Comparison of ENCODE assay signal across 13 cellular contexts in the genomic region with DNA sequence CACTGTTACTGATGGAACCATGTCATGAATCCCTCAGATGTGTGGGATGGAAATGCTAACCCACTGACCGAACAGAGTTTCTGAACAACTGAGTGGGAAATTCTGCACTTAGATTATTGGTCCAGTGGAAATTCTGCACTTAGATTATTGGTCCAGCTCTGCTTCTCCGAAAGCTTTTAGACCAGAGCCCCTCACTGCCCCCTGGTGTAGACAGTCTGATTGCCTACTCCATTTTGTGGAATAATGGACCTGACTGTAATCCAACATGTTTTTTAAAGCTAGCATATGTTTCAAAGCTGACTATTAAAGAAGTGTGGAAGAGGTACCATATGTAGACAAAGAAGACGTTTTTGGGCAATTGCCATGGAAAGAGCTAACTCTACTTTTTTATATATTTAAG. TPM values are rescaled to one million over a fixed set of nuclear protein-coding genes. Genes with fewer than 3 reads are reported as not detected.
DNase-seq lines count a peak whose midpoint lies in the region; ATAC-seq, FAIRE-seq and TF ChIP-seq lines count a peak whose summit lies in the region.
"Had no signal": no experiment of that assay in that cellular context is flagged by ENCODE, and none has a peak within 500 bp of the region (broad histone marks: within the 10 kb centered on the region; RNA-seq: fewer than 3 reads in every experiment).

No MANE protein-coding gene starts in this region.

- intact Hi-C loops in activated T-helper 1 cell treated with anti-CD3 and anti-CD28 coated beads, Interleukin-12 subunit alpha, Interleukin-12 subunit beta, Interleukin-2, Interleukin-4 antibody, amounts not matched to agents 30 ng/mL and 10 ng/mL and 1 ng/mL, durations not matched to agents 14 hours and 24 hours and 36 hours (cut with micrococcal nuclease) = no loop called here

- H3K9me3 Mint-ChIP-seq in WTC11 (no peaks in the 10 kb centered on the region), immature natural killer cell (no peaks in the 10 kb centered on the region)
- H3K9me3 Mint-ChIP-seq in activated T-helper 1 cell treated with anti-CD3 and anti-CD28 coated beads, Interleukin-12 subunit alpha, Interleukin-12 subunit beta, Interleukin-2, Interleukin-4 antibody, amounts not matched to agents 30 ng/mL and 10 ng/mL and 1 ng/mL, durations not matched to agents 14 hours and 24 hours and 36 hours = no peaks in the 10 kb centered on the region

- no peaks in the 10 kb centered on the region for H3K9me3 ChIP-seq in HAP-1
- H3K9me3 ChIP-seq: esophagus squamous epithelium, SJCRH30, testis had no signal

- CTCF ChIA-PET in WTC11 (lab: Charles Lee) = interaction anchor here (0.6 to 1.7 kb wide), 17 partner anchors 9 to 377 kb away, joined by 3 to 10 read pairs (median 3); no protein-coding TSS in a partner anchor

- no peak overlapping the region for H3K4me3 ChIP-seq in HAP-1
- H3K4me3 ChIP-seq: esophagus squamous epithelium, SJCRH30, testis had no signal

- no peak for DNase-seq in D721Med (ENCODE audit: insufficient read length, low spot score)
- DNase-seq in HAP-1 (ENCODE audit: low spot score in 2 of 2) = peak; percentile 14 to 56
- DNase-seq in WTC11 (ENCODE audit: low spot score) = no peak
- peak; percentile 20 for DNase-seq in middle frontal gyrus (ENCODE audit: extremely low spot score, low spot score)
- no peak for DNase-seq in immature natural killer cell
- DNase-seq in activated T-helper 1 cell treated with anti-CD3 and anti-CD28 coated beads, Interleukin-12 subunit alpha, Interleukin-12 subunit beta, Interleukin-2, Interleukin-4 antibody, amounts not matched to agents 30 ng/mL and 10 ng/mL and 1 ng/mL, durations not matched to agents 14 hours and 24 hours and 36 hours (ENCODE audit: low spot score) = no peak
- DNase-seq in RPMI8226 = no peak
- DNase-seq: esophagus squamous epithelium, NCI-H446 treated with DMSO at 0.1 percent for 48 hours, SJCRH30, testis had no signal

- TF ChIP-seq CTCF in D721Med (IDR thresholded peaks at IDR 0.05; ENCODE audit: insufficient read depth, missing control alignments) (peak; percentile 19), WTC11 (IDR thresholded peaks at IDR 0.05) (peak; percentile 19; the same call in 1 of the 2 replicates)

- no peaks in the 10 kb centered on the region for H3K36me3 ChIP-seq in HAP-1 (replicated peaks)
- H3K36me3 ChIP-seq: esophagus squamous epithelium, SJCRH30 had no signal

- no peak overlapping the region for H3K4me3 Mint-ChIP-seq in WTC11
- H3K4me3 Mint-ChIP-seq in immature natural killer cell = no peak overlapping the region
- H3K4me3 Mint-ChIP-seq in activated T-helper 1 cell treated with anti-CD3 and anti-CD28 coated beads, Interleukin-12 subunit alpha, Interleukin-12 subunit beta, Interleukin-2, Interleukin-4 antibody, amounts not matched to agents 30 ng/mL and 10 ng/mL and 1 ng/mL, durations not matched to agents 14 hours and 24 hours and 36 hours = no peak overlapping the region

- H3K27ac Mint-ChIP-seq in WTC11 (no peak overlapping the region), immature natural killer cell (no peak overlapping the region)
- no peak overlapping the region for H3K27ac Mint-ChIP-seq in activated T-helper 1 cell treated with anti-CD3 and anti-CD28 coated beads, Interleukin-12 subunit alpha, Interleukin-12 subunit beta, Interleukin-2, Interleukin-4 antibody, amounts not matched to agents 30 ng/mL and 10 ng/mL and 1 ng/mL, durations not matched to agents 14 hours and 24 hours and 36 hours

- no peaks in the 10 kb centered on the region for H3K36me3 Mint-ChIP-seq in WTC11
- H3K36me3 Mint-ChIP-seq in immature natural killer cell = peaks cover 0 to 4% (median 0%) of the 10 kb centered on the region in 3 donors
- H3K36me3 Mint-ChIP-seq in activated T-helper 1 cell treated with anti-CD3 and anti-CD28 coated beads, Interleukin-12 subunit alpha, Interleukin-12 subunit beta, Interleukin-2, Interleukin-4 antibody, amounts not matched to agents 30 ng/mL and 10 ng/mL and 1 ng/mL, durations not matched to agents 14 hours and 24 hours and 36 hours (ENCODE audit: low read depth) = no peaks in the 10 kb centered on the region

- no peaks in the 10 kb centered on the region for H3K27me3 ChIP-seq in HAP-1 (ENCODE audit: low read depth)
- H3K27me3 ChIP-seq: esophagus squamous epithelium, SJCRH30, testis had no signal

- in situ Hi-C loops in HAP-1 (cut with MboI; ENCODE audit: low sequenced_read_pairs) = no loop called here

- ATAC-seq in WTC11 = no peak
- no peak for ATAC-seq in HG03039 (IDR thresholded peaks at IDR 0.05; ENCODE audit: unreplicated experiment)

- peaks cover 3% of the 10 kb centered on the region; the same call in 1 of the 2 replicates for H3K4me1 ChIP-seq in HAP-1
- H3K4me1 ChIP-seq: testis had no signal

- peaks cover 22% of the 10 kb centered on the region for H3K4me1 Mint-ChIP-seq in WTC11
- no peaks in the 10 kb centered on the region for H3K4me1 Mint-ChIP-seq in immature natural killer cell
- H3K4me1 Mint-ChIP-seq in activated T-helper 1 cell treated with anti-CD3 and anti-CD28 coated beads, Interleukin-12 subunit alpha, Interleukin-12 subunit beta, Interleukin-2, Interleukin-4 antibody, amounts not matched to agents 30 ng/mL and 10 ng/mL and 1 ng/mL, durations not matched to agents 14 hours and 24 hours and 36 hours (ENCODE audit: low read depth) = no peaks in the 10 kb centered on the region

- POLR2A ChIA-PET in WTC11 (lab: Charles Lee) = no interaction called here

- no peaks in the 10 kb centered on the region for H3K27me3 Mint-ChIP-seq in WTC11 (ENCODE audit: low read depth)
- peaks cover 0 to 2% (median 0%) of the 10 kb centered on the region in 3 donors for H3K27me3 Mint-ChIP-seq in immature natural killer cell (ENCODE audit: low read depth in 3 of 3)
- no peaks in the 10 kb centered on the region for H3K27me3 Mint-ChIP-seq in activated T-helper 1 cell treated with anti-CD3 and anti-CD28 coated beads, Interleukin-12 subunit alpha, Interleukin-12 subunit beta, Interleukin-2, Interleukin-4 antibody, amounts not matched to agents 30 ng/mL and 10 ng/mL and 1 ng/mL, durations not matched to agents 14 hours and 24 hours and 36 hours (ENCODE audit: insufficient read depth)

- no peak for FAIRE-seq in D721Med (lab: Jason Lieb, UNC)
- FAIRE-seq: bronchial epithelial cell had no signal

TF ChIP-seq in WTC11, 78 proteins besides CTCF, POLR2A, EP300 and RAD21 (continues in another document):
- TF ChIP-seq, protein P1, sequence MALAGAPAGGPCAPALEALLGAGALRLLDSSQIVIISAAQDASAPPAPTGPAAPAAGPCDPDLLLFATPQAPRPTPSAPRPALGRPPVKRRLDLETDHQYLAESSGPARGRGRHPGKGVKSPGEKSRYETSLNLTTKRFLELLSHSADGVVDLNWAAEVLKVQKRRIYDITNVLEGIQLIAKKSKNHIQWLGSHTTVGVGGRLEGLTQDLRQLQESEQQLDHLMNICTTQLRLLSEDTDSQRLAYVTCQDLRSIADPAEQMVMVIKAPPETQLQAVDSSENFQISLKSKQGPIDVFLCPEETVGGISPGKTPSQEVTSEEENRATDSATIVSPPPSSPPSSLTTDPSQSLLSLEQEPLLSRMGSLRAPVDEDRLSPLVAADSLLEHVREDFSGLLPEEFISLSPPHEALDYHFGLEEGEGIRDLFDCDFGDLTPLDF (CRISPR knock-in tag; IDR thresholded peaks at IDR 0.05) = no peak
- TF ChIP-seq GABPB1 (CRISPR knock-in tag; IDR thresholded peaks at IDR 0.05) (no peak), TCF7 (CRISPR knock-in tag; IDR thresholded peaks at IDR 0.05; ENCODE audit: low read depth) (no peak), NFATC4 (CRISPR knock-in tag; IDR thresholded peaks at IDR 0.05) (no peak), HMGA2 (CRISPR knock-in tag; IDR thresholded peaks at IDR 0.05) (no peak)
- TF ChIP-seq, protein P2, sequence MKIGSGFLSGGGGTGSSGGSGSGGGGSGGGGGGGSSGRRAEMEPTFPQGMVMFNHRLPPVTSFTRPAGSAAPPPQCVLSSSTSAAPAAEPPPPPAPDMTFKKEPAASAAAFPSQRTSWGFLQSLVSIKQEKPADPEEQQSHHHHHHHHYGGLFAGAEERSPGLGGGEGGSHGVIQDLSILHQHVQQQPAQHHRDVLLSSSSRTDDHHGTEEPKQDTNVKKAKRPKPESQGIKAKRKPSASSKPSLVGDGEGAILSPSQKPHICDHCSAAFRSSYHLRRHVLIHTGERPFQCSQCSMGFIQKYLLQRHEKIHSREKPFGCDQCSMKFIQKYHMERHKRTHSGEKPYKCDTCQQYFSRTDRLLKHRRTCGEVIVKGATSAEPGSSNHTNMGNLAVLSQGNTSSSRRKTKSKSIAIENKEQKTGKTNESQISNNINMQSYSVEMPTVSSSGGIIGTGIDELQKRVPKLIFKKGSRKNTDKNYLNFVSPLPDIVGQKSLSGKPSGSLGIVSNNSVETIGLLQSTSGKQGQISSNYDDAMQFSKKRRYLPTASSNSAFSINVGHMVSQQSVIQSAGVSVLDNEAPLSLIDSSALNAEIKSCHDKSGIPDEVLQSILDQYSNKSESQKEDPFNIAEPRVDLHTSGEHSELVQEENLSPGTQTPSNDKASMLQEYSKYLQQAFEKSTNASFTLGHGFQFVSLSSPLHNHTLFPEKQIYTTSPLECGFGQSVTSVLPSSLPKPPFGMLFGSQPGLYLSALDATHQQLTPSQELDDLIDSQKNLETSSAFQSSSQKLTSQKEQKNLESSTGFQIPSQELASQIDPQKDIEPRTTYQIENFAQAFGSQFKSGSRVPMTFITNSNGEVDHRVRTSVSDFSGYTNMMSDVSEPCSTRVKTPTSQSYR (CRISPR knock-in tag; IDR thresholded peaks at IDR 0.05) = no peak

RNA-seq across cellular contexts. Expression of a gene that starts 50.3 kb away (rescaled TPM):
- total RNA-seq in WTC11 (2021) = 0.09 to 0.41 TPM (median 0.21 TPM) in 3 replicates
- polyA plus RNA-seq in immature natural killer cell = not detected
- total RNA-seq in activated T-helper 1 cell treated with anti-CD3 and anti-CD28 coated beads, Interleukin-12 subunit alpha, Interleukin-12 subunit beta, Interleukin-2, Interleukin-4 antibody, amounts not matched to agents 30 ng/mL and 10 ng/mL and 1 ng/mL, durations not matched to agents 14 hours and 24 hours and 36 hours = not detected in 2 replicates

Comparison
In these comparisons a context has a peak if more than half of its experiments do, and no peak if none do; other contexts are left out.
1. DNase-seq: peak in HAP-1 (2 of 2) and middle frontal gyrus (single experiment); none in D721Med (single experiment), WTC11 (single experiment), immature natural killer cell (0 of 3), activated T-helper 1 cell treated with anti-CD3 and anti-CD28 coated beads, Interleukin-12 subunit alpha, Interleukin-12 subunit beta, Interleukin-2, Interleukin-4 antibody, amounts not matched to agents 30 ng/mL and 10 ng/mL and 1 ng/mL, durations not matched to agents 14 hours and 24 hours and 36 hours (single experiment) and RPMI8226 (single experiment).